ENCODE assay signal across 18 cellular contexts in genomic region chrX:139158256-139158655, GRCh38.
DNase-seq lines count a peak whose midpoint lies in the region; ATAC-seq and TF ChIP-seq lines count a peak whose summit lies in the region.
"Had no signal": no experiment of that assay in that cellular context is flagged by ENCODE, and none has a peak within 500 bp of the region (broad histone marks: within the 10 kb centered on the region; RNA-seq: fewer than 3 reads in every experiment).

No MANE protein-coding gene starts in this region.

- BruUV-seq in Calu3 (replicated peaks; lab: Mats Ljungman, UMichigan): no TSS peak

- no peaks in the 10 kb centered on the region for H4K20me1 ChIP-seq in SK-N-SH (ENCODE audit: insufficient read depth)

- H3K4me1 Mint-ChIP-seq in Calu3 (ENCODE audit: low read depth, unreplicated experiment): no peaks in the 10 kb centered on the region
- H3K4me1 Mint-ChIP-seq in progenitor cell of endocrine pancreas (ENCODE audit: low read depth): peaks cover 4% of the 10 kb centered on the region

- H3K4me1 ChIP-seq in right lobe of liver (no peaks in the 10 kb centered on the region), SK-N-SH (ENCODE audit: control insufficient read depth in 1 of 2, insufficient read depth in 2 of 2, low read depth in 1 of 2, low read length in 1 of 2) (no peaks in the 10 kb centered on the region)
- H3K4me1 ChIP-seq: Peyer's patch had no signal

- no peaks in the 10 kb centered on the region for H3K79me2 ChIP-seq in SK-N-SH (ENCODE audit: insufficient read depth)

- DNase-seq in Calu3 (peak; percentile 0), RPMI8226 (peak; percentile 15), islet precursor cell (peak; percentile 56), progenitor cell of endocrine pancreas (ENCODE audit: low spot score, unreplicated experiment) (no peak), DMS153 treated with DMSO at 0.1 percent for 48 hours (lab: John Stamatoyannopoulos, UW; ENCODE audit: unreplicated experiment) (no peak), right lobe of liver (no peak), SK-N-SH (no peak), NCI-H1417 treated with DMSO at 0.1 percent for 48 hours (lab: John Stamatoyannopoulos, UW) (no peak)
- DNase-seq: AML-193, GM23248, NCI-H1048, NCI-H2107, NCI-H446 treated with DMSO at 0.1 percent for 48 hours, NCI-H774, Peyer's patch, SHP77 had no signal

- H3K4me3 Mint-ChIP-seq in Calu3 (ENCODE audit: low read depth, unreplicated experiment) (no peak overlapping the region), progenitor cell of endocrine pancreas (ENCODE audit: low read depth) (no peak overlapping the region)

- intact Hi-C loops in Calu3 (cut with micrococcal nuclease; ENCODE audit: unreplicated experiment) (no loop called here), right lobe of liver (cut with DNase I) (no loop called here)

- CTCF ChIA-PET in Calu3 (lab: Charles Lee): no interaction called here
- CTCF ChIA-PET in SK-N-SH (lab: Yijun Ruan, JAX): no interaction called here

- no peak overlapping the region for H3K27ac Mint-ChIP-seq in Calu3 (ENCODE audit: unreplicated experiment)
- H3K27ac Mint-ChIP-seq in progenitor cell of endocrine pancreas: peak overlapping the region; percentile 69

- no peaks in the 10 kb centered on the region for H3F3A ChIP-seq in SK-N-SH (replicated peaks; ENCODE audit: insufficient read depth)

- H3K27ac ChIP-seq in right lobe of liver (no peak overlapping the region), SK-N-SH (ENCODE audit: low read depth in 2 of 2, low read length in 1 of 2) (no peak overlapping the region)
- H3K27ac ChIP-seq: GM23248, HL-60, Peyer's patch had no signal

- H2AFZ ChIP-seq in SK-N-SH (ENCODE audit: low read depth): no peak overlapping the region
- H2AFZ ChIP-seq: GM23248 had no signal

- POLR2A ChIA-PET in SK-N-SH (lab: Yijun Ruan, JAX): no interaction called here

- no peak for TF ChIP-seq POLR2A in right lobe of liver (IDR thresholded peaks at IDR 0.05)

- TF ChIP-seq RAD21 in SK-N-SH (IDR thresholded peaks at IDR 0.05; ENCODE audit: low read length): no peak

- TF ChIP-seq EP300 in SK-N-SH (IDR thresholded peaks at IDR 0.05; ENCODE audit: borderline replicate concordance in 1 of 2, low read depth in 1 of 2, low read length in 1 of 2): no peak

- H3K4me2 ChIP-seq in SK-N-SH: no peak overlapping the region

- peaks cover 13% of the 10 kb centered on the region for H3K9me3 Mint-ChIP-seq in Calu3 (ENCODE audit: low read depth, unreplicated experiment)
- peaks cover 30% of the 10 kb centered on the region for H3K9me3 Mint-ChIP-seq in progenitor cell of endocrine pancreas (ENCODE audit: low read depth)

- H3K9ac ChIP-seq in SK-N-SH: no peak overlapping the region
- H3K9ac ChIP-seq: GM23248 had no signal

- TF ChIP-seq CTCF in Calu3 (IDR thresholded peaks at IDR 0.05; ENCODE audit: unreplicated experiment): no peak
- no peak for TF ChIP-seq CTCF in progenitor cell of endocrine pancreas (IDR thresholded peaks at IDR 0.05; ENCODE audit: unreplicated experiment)
- no peak for TF ChIP-seq CTCF in right lobe of liver (IDR thresholded peaks at IDR 0.05)
- TF ChIP-seq CTCF in SK-N-SH (IDR thresholded peaks at IDR 0.05): no peak

- H3K9me2 ChIP-seq in SK-N-SH: no peaks in the 10 kb centered on the region

- no peaks in the 10 kb centered on the region for H3K36me3 Mint-ChIP-seq in Calu3 (ENCODE audit: insufficient read depth, unreplicated experiment)
- peaks cover 17% of the 10 kb centered on the region for H3K36me3 Mint-ChIP-seq in progenitor cell of endocrine pancreas (ENCODE audit: insufficient read depth)

- H3K27me3 Mint-ChIP-seq in Calu3 (ENCODE audit: unreplicated experiment) (no peaks in the 10 kb centered on the region), progenitor cell of endocrine pancreas (no peaks in the 10 kb centered on the region)

- H3K4me3 ChIP-seq in right lobe of liver (no peak overlapping the region), SK-N-SH (ENCODE audit: low read depth in 2 of 2, low read length in 1 of 2) (no peak overlapping the region)
- H3K4me3 ChIP-seq: GM23248, K562, Peyer's patch had no signal

- WGBS in right lobe of liver (ENCODE audit: insufficient coverage, low coverage, low lambda C conversion rate, missing lambda C conversion rate): 0% methylated on average over 1 of the region's 2 CpGs
- 10% methylated on average over 2 of the region's 2 CpGs for WGBS in SK-N-SH (ENCODE audit: low lambda C conversion rate)

- H3K9me3 ChIP-seq in right lobe of liver (no peaks in the 10 kb centered on the region), SK-N-SH (no peaks in the 10 kb centered on the region)
- H3K9me3 ChIP-seq: Peyer's patch had no signal

- H3K36me3 ChIP-seq in right lobe of liver: no peaks in the 10 kb centered on the region
- no peaks in the 10 kb centered on the region for H3K36me3 ChIP-seq in SK-N-SH (replicated peaks in 1 of 2; ENCODE audit: control insufficient read depth in 1 of 2, insufficient read depth in 2 of 2, low read length in 1 of 2)
- H3K36me3 ChIP-seq: Peyer's patch had no signal

- H3K27me3 ChIP-seq in right lobe of liver (no peaks in the 10 kb centered on the region), SK-N-SH (ENCODE audit: insufficient read depth) (no peaks in the 10 kb centered on the region)
- H3K27me3 ChIP-seq: Peyer's patch had no signal

- ATAC-seq in right lobe of liver: no peak
- ATAC-seq: K562 had no signal

TF ChIP-seq in SK-N-SH, 30 proteins besides CTCF, POLR2A, EP300 and RAD21 (continues in another document):
- TF ChIP-seq TCF12 (IDR thresholded peaks at IDR 0.05) (no peak), PBX3 (IDR thresholded peaks at IDR 0.05) (no peak), MAX (IDR thresholded peaks at IDR 0.05; ENCODE audit: low read depth) (no peak), IRF3 (IDR thresholded peaks at IDR 0.05; ENCODE audit: low read depth, low read length) (no peak), REST (IDR thresholded peaks at IDR 0.05; ENCODE audit: low read depth, low read length) (no peak), POLR2AphosphoS5 (IDR thresholded peaks at IDR 0.05; ENCODE audit: low read depth, low read length) (no peak), TAF1 (IDR thresholded peaks at IDR 0.05; ENCODE audit: borderline replicate concordance, low read depth, low read length) (no peak), GABPA (IDR thresholded peaks at IDR 0.05; ENCODE audit: low read depth) (no peak), YY1 (IDR thresholded peaks at IDR 0.05; ENCODE audit: low read depth) (no peak), RCOR1 (IDR thresholded peaks at IDR 0.05; ENCODE audit: low read length) (no peak), SIN3A (IDR thresholded peaks at IDR 0.05; ENCODE audit: borderline replicate concordance, low read depth, low read length) (no peak), CHD2 (IDR thresholded peaks at IDR 0.05; ENCODE audit: low read length, partially characterized antibody) (no peak)

Comparison
In these comparisons a context has a peak if more than half of its experiments do, and no peak if none do; other contexts are left out.
1. DNase-seq: peak in Calu3 (single experiment), RPMI8226 (single experiment) and islet precursor cell (single experiment); none in progenitor cell of endocrine pancreas (single experiment), DMS153 treated with DMSO at 0.1 percent for 48 hours (single experiment), right lobe of liver (0 of 3), SK-N-SH (single experiment) and NCI-H1417 treated with DMSO at 0.1 percent for 48 hours (single experiment).